ENCODE assay signal across 8 cellular contexts in the genomic region with DNA sequence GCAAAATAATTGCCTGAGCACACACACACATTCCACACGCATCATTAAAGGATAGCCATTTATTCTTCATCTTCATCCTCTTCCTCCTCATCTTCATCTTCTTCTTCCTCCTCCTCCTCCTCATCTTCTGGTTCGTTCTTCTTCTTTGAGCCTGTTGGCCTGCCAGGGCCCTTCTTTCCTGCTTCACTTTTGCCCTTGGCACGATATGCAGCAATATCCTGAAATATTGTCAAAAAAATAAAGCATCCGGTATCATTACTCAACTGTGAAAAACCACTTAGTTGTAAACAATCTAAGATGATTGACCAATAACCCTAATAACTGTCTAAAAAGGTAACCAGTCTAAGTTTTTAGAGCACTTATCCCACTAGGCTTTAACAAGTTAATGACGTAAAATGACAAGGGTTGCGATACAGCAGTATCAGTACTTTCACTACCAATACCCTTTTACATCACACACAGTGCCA. TPM values are rescaled to one million over a fixed set of nuclear protein-coding genes. Genes with fewer than 3 reads are reported as not detected.
DNase-seq lines count a peak whose midpoint lies in the region; ATAC-seq and TF ChIP-seq lines count a peak whose summit lies in the region.

No MANE protein-coding gene starts in this region.

- peak overlapping the region; percentile 94 to 100 for H3K4me3 ChIP-seq in cardiac fibroblast (replicated peaks in 1 of 2; ENCODE audit: low read depth in 2 of 2, low read length in 2 of 2)

- no peaks in the 10 kb centered on the region for H3K9me3 Mint-ChIP-seq in neural crest cell

- peaks cover 5% of the 10 kb centered on the region for H3K27me3 Mint-ChIP-seq in neural crest cell (ENCODE audit: low read depth)

- no peak overlapping the region for H3K27ac Mint-ChIP-seq in neural crest cell (ENCODE audit: unreplicated experiment)

- DNase-seq in EL (peak; percentile 42), M059J (ENCODE audit: low read depth) (peak; percentile 17), cardiac fibroblast (ENCODE audit: low read depth in 2 of 2) (peak; percentile 27 to 53), neural crest cell (ENCODE audit: low read depth, low spot score) (no peak), cortex of kidney (lab: John Stamatoyannopoulos, UW) (no peak)
- no peak for DNase-seq in stimulated activated CD4-positive, alpha-beta T cell treated with anti-CD3 and anti-CD28 coated beads, Interleukin-1b, Interleukin-23, amount 100 ng/mL, for 48 hours
- DNase-seq in activated effector memory CD4-positive, alpha-beta T cell treated with Interleukin-2 at 50 U/mL for 16 hours, result no peak

- ATAC-seq in GM18511 (IDR thresholded peaks at IDR 0.05; ENCODE audit: unreplicated experiment), result no peak

- H3K4me1 Mint-ChIP-seq in neural crest cell, result peaks cover 47% of the 10 kb centered on the region

- H3K36me3 Mint-ChIP-seq in neural crest cell (ENCODE audit: low read depth), result peaks cover 30% of the 10 kb centered on the region

- H3K4me3 Mint-ChIP-seq in neural crest cell, result peak overlapping the region; percentile 98

- TF ChIP-seq CTCF in cardiac fibroblast (IDR thresholded peaks at IDR 0.05; ENCODE audit: low read depth, low read length) (no peak), neural crest cell (conservative IDR thresholded peaks at IDR 0.05) (no peak)

RNA-seq across cellular contexts. Expression of a gene that starts 2.1 kb away (rescaled TPM):
- 168 and 224 TPM in 2 replicates for total RNA-seq in M059J (2014; rRNA removed; shearing (Covaris generic))
- total RNA-seq in neural crest cell, result 274 and 281 TPM in 2 replicates

RNA-seq across cellular contexts. Expression of a gene that starts 38.7 kb away (rescaled TPM):
- total RNA-seq in M059J (2014; rRNA removed; shearing (Covaris generic)), result 25.0 and 46.4 TPM in 2 replicates
- 44.3 and 47.1 TPM in 2 replicates for total RNA-seq in neural crest cell

Comparison
In these comparisons a context has a peak if more than half of its experiments do, and no peak if none do; other contexts are left out.
1. DNase-seq: peak in EL (single experiment), M059J (single experiment) and cardiac fibroblast (2 of 2); none in neural crest cell (single experiment), stimulated activated CD4-positive, alpha-beta T cell treated with anti-CD3 and anti-CD28 coated beads, Interleukin-1b, Interleukin-23, amount 100 ng/mL, for 48 hours (single experiment), activated effector memory CD4-positive, alpha-beta T cell treated with Interleukin-2 at 50 U/mL for 16 hours (single experiment) and cortex of kidney (single experiment).